34 cellular contexts compared by ENCODE assay signal in genomic region chr11:114709960-114710359, GRCh38. TPM values are rescaled to one million over a fixed set of nuclear protein-coding genes. Genes with fewer than 3 reads are reported as not detected.
"Had no signal": no experiment of that assay in that cellular context is flagged by ENCODE, and none has a peak within 500 bp of the region (broad histone marks: within the 10 kb centered on the region; RNA-seq: fewer than 3 reads in every experiment).

No MANE protein-coding gene starts in this region.

- H3K4me3 Mint-ChIP-seq: activated B cell treated with CpG ODN at 0.5 μM for 24 hours; activated CD4-positive, alpha-beta memory T cell treated with anti-CD3 and anti-CD28 coated beads for 36 hours; activated CD4-positive, alpha-beta T cell treated with anti-CD3 and anti-CD28 coated beads, Interleukin-2, amount 10 ng/mL, durations not matched to agents 24 days and 14 days; activated CD8-positive, alpha-beta T cell treated with anti-CD3 and anti-CD28 coated beads for 36 hours; activated naive CD4-positive, alpha-beta T cell treated with anti-CD3 and anti-CD28 coated beads for 36 hours; activated naive CD8-positive, alpha-beta T cell treated with anti-CD3 and anti-CD28 coated beads, Interleukin-2, amount 10 ng/mL, durations not matched to agents 7 days and 5 days; activated naive CD8-positive, alpha-beta T cell treated with anti-CD3 and anti-CD28 coated beads, Interleukin-2, amount 50 U/mL, for 24 hours; activated T-cell treated with anti-CD3 and anti-CD28 coated beads, Interleukin-2, amount 50 U/mL, for 24 hours; activated T-cell treated with anti-CD3 and anti-CD28 coated beads, Interleukin-2, amount 50 U/mL, for 72 hours; activated T-helper 1 cell treated with anti-CD3 and anti-CD28 coated beads, Interleukin-12 subunit alpha, Interleukin-12 subunit beta, Interleukin-2, Interleukin-4 antibody, amounts not matched to agents 30 ng/mL and 10 ng/mL and 1 ng/mL, durations not matched to agents 14 hours and 24 hours and 36 hours; activated T-helper 17 cell treated with anti-CD3 and anti-CD28 coated beads, Interleukin-2, amount 50 U/mL, for 72 hours; T-cell; T-helper 17 cell had no signal

- H3K4me1 Mint-ChIP-seq: activated B cell treated with CpG ODN at 0.5 μM for 24 hours; activated CD4-positive, alpha-beta T cell treated with anti-CD3 and anti-CD28 coated beads, Interleukin-2, amount 10 ng/mL, durations not matched to agents 24 days and 14 days; activated naive CD8-positive, alpha-beta T cell treated with anti-CD3 and anti-CD28 coated beads, Interleukin-2, amount 10 ng/mL, durations not matched to agents 7 days and 5 days; activated naive CD8-positive, alpha-beta T cell treated with anti-CD3 and anti-CD28 coated beads, Interleukin-2, amount 50 U/mL, for 24 hours; activated T-helper 17 cell treated with anti-CD3 and anti-CD28 coated beads, Interleukin-2, amount 50 U/mL, for 72 hours; T-cell; T-helper 17 cell had no signal

- H3K36me3 ChIP-seq: brain microvascular endothelial cell, breast epithelium had no signal

- H3K36me3 Mint-ChIP-seq: activated CD4-positive, alpha-beta memory T cell treated with anti-CD3 and anti-CD28 coated beads for 36 hours; activated naive CD8-positive, alpha-beta T cell treated with anti-CD3 and anti-CD28 coated beads, Interleukin-2, amount 10 ng/mL, durations not matched to agents 7 days and 5 days; T-cell had no signal

- H3K27me3 ChIP-seq: body of pancreas, brain microvascular endothelial cell, breast epithelium had no signal

- H3K9me3 ChIP-seq: body of pancreas had no signal

- H3K4me3 ChIP-seq: body of pancreas, breast epithelium had no signal

- H3K27me3 Mint-ChIP-seq: activated B cell treated with CpG ODN at 0.5 μM for 24 hours; activated naive CD8-positive, alpha-beta T cell treated with anti-CD3 and anti-CD28 coated beads, Interleukin-2, amount 10 ng/mL, durations not matched to agents 7 days and 5 days had no signal

- H3K27ac ChIP-seq: body of pancreas, brain microvascular endothelial cell, breast epithelium, VCaP had no signal

- H3K27ac Mint-ChIP-seq: activated B cell treated with CpG ODN at 0.5 μM for 24 hours; activated CD4-positive, alpha-beta memory T cell treated with anti-CD3 and anti-CD28 coated beads for 36 hours; activated CD4-positive, alpha-beta T cell treated with anti-CD3 and anti-CD28 coated beads, Interleukin-2, amount 10 ng/mL, durations not matched to agents 24 days and 14 days; activated CD8-positive, alpha-beta T cell treated with anti-CD3 and anti-CD28 coated beads for 36 hours; activated naive CD4-positive, alpha-beta T cell treated with anti-CD3 and anti-CD28 coated beads for 36 hours; activated naive CD4-positive, alpha-beta T cell treated with anti-CD3 and anti-CD28 coated beads, Interleukin-2, amount 50 U/mL, for 72 hours; activated naive CD8-positive, alpha-beta T cell treated with anti-CD3 and anti-CD28 coated beads, Interleukin-2, amount 10 ng/mL, durations not matched to agents 7 days and 5 days; activated naive CD8-positive, alpha-beta T cell treated with anti-CD3 and anti-CD28 coated beads, Interleukin-2, amount 50 U/mL, for 24 hours; activated T-cell treated with anti-CD3 and anti-CD28 coated beads, Interleukin-2, amount 50 U/mL, for 24 hours; activated T-cell treated with anti-CD3 and anti-CD28 coated beads, Interleukin-2, amount 50 U/mL, for 72 hours; activated T-helper 1 cell treated with anti-CD3 and anti-CD28 coated beads, Interleukin-12 subunit alpha, Interleukin-12 subunit beta, Interleukin-2, Interleukin-4 antibody, amounts not matched to agents 30 ng/mL and 10 ng/mL and 1 ng/mL, durations not matched to agents 14 hours and 24 hours and 36 hours; activated T-helper 17 cell treated with anti-CD3 and anti-CD28 coated beads, Interleukin-2, amount 50 U/mL, for 72 hours; T-cell; T-helper 17 cell had no signal

- H3K4me1 ChIP-seq: body of pancreas, breast epithelium had no signal

- DNase-seq: activated B cell treated with CpG ODN at 0.5 μM for 24 hours; activated CD4-positive, alpha-beta memory T cell treated with anti-CD3 and anti-CD28 coated beads for 36 hours; activated CD4-positive, alpha-beta T cell treated with anti-CD3 and anti-CD28 coated beads for 4 hours; activated CD4-positive, alpha-beta T cell treated with anti-CD3 and anti-CD28 coated beads, Interleukin-2, amount 10 ng/mL, durations not matched to agents 24 days and 14 days; activated CD4-positive, alpha-beta T cell treated with anti-CD3 and anti-CD28 coated beads, Interleukin-2, amount 50 U/mL, for 1 hour; activated CD4-positive, alpha-beta T cell treated with anti-CD3 and anti-CD28 coated beads, Interleukin-2, amount 50 U/mL, for 4 hours; activated CD4-positive, CD25-positive, alpha-beta regulatory T cell treated with anti-CD3 and anti-CD28 coated beads, Interleukin-2, amount 50 U/mL, for 72 hours; activated CD8-positive, alpha-beta memory T cell treated with anti-CD3 and anti-CD28 coated beads, Interleukin-2, amount 50 U/mL, for 48 hours; activated CD8-positive, alpha-beta T cell treated with anti-CD3 and anti-CD28 coated beads for 36 hours; activated effector memory CD4-positive, alpha-beta T cell treated with anti-CD3 and anti-CD28 coated beads, Interleukin-2, amount 50 U/mL, for 16 hours; activated gamma-delta T cell treated with Interleukin-2 at 50 U/mL for 16 hours; activated naive CD4-positive, alpha-beta T cell; activated naive CD4-positive, alpha-beta T cell treated with anti-CD3 and anti-CD28 coated beads for 36 hours; activated naive CD4-positive, alpha-beta T cell treated with anti-CD3 and anti-CD28 coated beads, Interleukin-2, amount 50 U/mL, for 16 hours; activated naive CD8-positive, alpha-beta T cell treated with anti-CD3 and anti-CD28 coated beads, Interleukin-2, amount 10 ng/mL, durations not matched to agents 7 days and 5 days; activated naive CD8-positive, alpha-beta T cell treated with anti-CD3 and anti-CD28 coated beads, Interleukin-2, amount 50 U/mL, for 24 hours; activated T-cell treated with anti-CD3 and anti-CD28 coated beads, Interleukin-2, amount 50 U/mL, for 24 hours; activated T-cell treated with anti-CD3 and anti-CD28 coated beads, Interleukin-2, amount 50 U/mL, for 72 hours; aorta; body of pancreas; brain microvascular endothelial cell; central memory CD4-positive, alpha-beta T cell; T-cell; T-helper 17 cell had no signal

- ATAC-seq: activated CD8-positive, alpha-beta T cell treated with anti-CD3 and anti-CD28 coated beads for 36 hours; activated naive CD4-positive, alpha-beta T cell treated with anti-CD3 and anti-CD28 coated beads, Interleukin-2, amount 50 U/mL, for 72 hours; activated naive CD8-positive, alpha-beta T cell treated with anti-CD3 and anti-CD28 coated beads, Interleukin-2, amount 50 U/mL, for 24 hours; activated T-cell treated with anti-CD3 and anti-CD28 coated beads, Interleukin-2, amount 50 U/mL, for 72 hours; activated T-helper 17 cell treated with anti-CD3 and anti-CD28 coated beads, Interleukin-2, amount 50 U/mL, for 72 hours; body of pancreas; T-cell; T-helper 17 cell had no signal

- H3K9me3 Mint-ChIP-seq: activated CD4-positive, alpha-beta T cell treated with anti-CD3 and anti-CD28 coated beads, Interleukin-2, amount 10 ng/mL, durations not matched to agents 24 days and 14 days; activated T-helper 1 cell treated with anti-CD3 and anti-CD28 coated beads, Interleukin-12 subunit alpha, Interleukin-12 subunit beta, Interleukin-2, Interleukin-4 antibody, amounts not matched to agents 30 ng/mL and 10 ng/mL and 1 ng/mL, durations not matched to agents 14 hours and 24 hours and 36 hours had no signal

- FAIRE-seq: astrocyte, TTC549 had no signal

RNA-seq across cellular contexts. Expression of gene NXPE2, which starts 31.6 kb away (rescaled TPM):
- total RNA-seq: activated B cell treated with CpG ODN at 0.5 μM for 24 hours; activated CD4-positive, alpha-beta memory T cell treated with anti-CD3 and anti-CD28 coated beads for 36 hours; activated CD4-positive, alpha-beta T cell treated with anti-CD3 and anti-CD28 coated beads, Interleukin-2, amount 10 ng/mL, durations not matched to agents 24 days and 14 days; activated CD8-positive, alpha-beta memory T cell treated with anti-CD3 and anti-CD28 coated beads for 36 hours; activated CD8-positive, alpha-beta T cell treated with anti-CD3 and anti-CD28 coated beads for 36 hours; activated naive CD4-positive, alpha-beta T cell treated with anti-CD3 and anti-CD28 coated beads for 36 hours; activated naive CD4-positive, alpha-beta T cell treated with anti-CD3 and anti-CD28 coated beads, Interleukin-2, amount 50 U/mL, for 72 hours; activated naive CD8-positive, alpha-beta T cell treated with anti-CD3 and anti-CD28 coated beads, Interleukin-2, amount 10 ng/mL, durations not matched to agents 7 days and 5 days; activated T-cell treated with anti-CD3 and anti-CD28 coated beads, Interleukin-2, amount 50 U/mL, for 72 hours; activated T-helper 1 cell treated with anti-CD3 and anti-CD28 coated beads, Interleukin-12 subunit alpha, Interleukin-12 subunit beta, Interleukin-2, Interleukin-4 antibody, amounts not matched to agents 30 ng/mL and 10 ng/mL and 1 ng/mL, durations not matched to agents 14 hours and 24 hours and 36 hours; activated T-helper 17 cell treated with anti-CD3 and anti-CD28 coated beads, Interleukin-2, amount 50 U/mL, for 72 hours; body of pancreas; T-helper 1 cell treated with Interleukin-12 subunit alpha and Interleukin-12 subunit beta and Interleukin-4 antibody, amounts not matched to agents 30 ng/mL and 1 ng/mL, for 36 hours; T-helper 17 cell; T-helper 2 cell treated with Interferon-gamma antibody and Interleukin-4, amounts not matched to agents 100 ng/mL and 5 ng/mL, for 36 hours had no signal
- polyA plus RNA-seq: aorta had no signal
